ENCODE assay signal across 8 cellular contexts in the genomic region with DNA sequence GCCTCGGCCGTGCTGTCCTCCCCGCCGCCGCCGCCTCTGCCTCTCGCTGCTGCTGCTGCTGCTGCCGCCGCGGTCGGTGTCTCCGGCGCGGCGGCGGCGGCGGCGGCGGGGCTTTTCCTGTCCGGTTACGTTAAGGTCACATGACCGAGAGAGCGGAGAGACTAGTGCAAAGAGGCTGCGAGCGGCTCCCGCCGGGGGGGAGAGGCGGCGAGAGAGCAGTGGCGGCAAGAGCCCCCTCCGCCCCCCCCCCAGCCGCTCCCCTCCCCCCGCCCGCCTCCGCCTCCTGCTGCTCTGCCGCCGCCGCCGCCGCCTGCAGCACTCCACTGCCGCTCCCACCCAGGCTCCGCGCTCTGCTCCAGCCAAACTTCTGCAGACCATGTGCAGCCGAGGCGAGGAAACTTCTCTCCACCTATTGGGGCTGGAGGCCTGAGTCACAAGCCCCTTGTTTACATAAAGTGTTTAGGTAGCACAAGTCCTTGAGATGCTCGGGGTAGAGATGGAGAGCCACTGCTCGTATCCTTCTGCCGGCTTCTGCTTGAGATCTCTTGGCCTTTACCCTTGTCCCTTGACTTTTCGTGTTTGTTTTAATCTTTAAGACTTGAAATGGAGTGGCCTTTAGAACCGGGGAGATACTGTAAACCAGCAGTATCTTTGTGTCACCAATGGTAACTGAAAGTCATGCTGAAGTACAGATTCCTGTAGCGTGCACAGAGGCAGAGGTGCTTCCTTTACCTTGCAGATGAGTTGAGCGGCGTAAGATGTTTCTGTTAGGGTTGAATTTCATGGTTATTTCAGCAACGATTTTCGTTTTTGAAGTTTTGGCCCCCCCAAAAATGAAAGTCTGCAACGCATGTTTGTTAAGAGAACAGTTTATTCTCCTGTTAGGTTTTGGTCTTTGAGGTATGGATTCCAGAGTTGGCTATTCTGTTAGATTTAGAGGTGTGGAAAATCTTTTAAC. TPM values are rescaled to one million over a fixed set of nuclear protein-coding genes. Genes with fewer than 3 reads are reported as not detected.
DNase-seq lines count a peak whose midpoint lies in the region; ATAC-seq and TF ChIP-seq lines count a peak whose summit lies in the region.

A gene with protein sequence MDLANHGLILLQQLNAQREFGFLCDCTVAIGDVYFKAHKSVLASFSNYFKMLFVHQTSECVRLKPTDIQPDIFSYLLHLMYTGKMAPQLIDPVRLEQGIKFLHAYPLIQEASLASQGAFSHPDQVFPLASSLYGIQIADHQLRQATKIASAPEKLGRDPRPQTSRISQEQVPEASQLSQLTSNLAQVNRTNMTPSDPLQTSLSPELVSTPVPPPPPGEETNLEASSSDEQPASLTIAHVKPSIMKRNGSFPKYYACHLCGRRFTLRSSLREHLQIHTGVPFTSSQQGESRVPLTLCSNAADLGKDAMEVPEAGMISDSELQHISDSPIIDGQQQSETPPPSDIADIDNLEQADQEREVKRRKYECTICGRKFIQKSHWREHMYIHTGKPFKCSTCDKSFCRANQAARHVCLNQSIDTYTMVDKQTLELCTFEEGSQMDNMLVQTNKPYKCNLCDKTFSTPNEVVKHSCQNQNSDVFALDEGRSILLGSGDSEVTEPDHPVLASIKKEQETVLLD (minus strand): TSS at position 89 of the 958 bp plus-strand sequence. CDS start 17,922 bp downstream, outside the sequence.

- H3K27me3 ChIP-seq in ACC112 (ENCODE audit: insufficient read depth, low read length) (no peaks in the 10 kb centered on the region), OCI-LY1 (ENCODE audit: insufficient read depth, low read length) (no peaks in the 10 kb centered on the region), mononuclear cell (ENCODE audit: insufficient read depth, low read length) (no peaks in the 10 kb centered on the region)

- peaks cover 74% of the 10 kb centered on the region for H3K79me2 ChIP-seq in ACC112 (ENCODE audit: control insufficient read depth, insufficient read depth, low read length, unreplicated experiment)
- peaks cover 73% of the 10 kb centered on the region for H3K79me2 ChIP-seq in OCI-LY1 (ENCODE audit: insufficient read depth, low read length)

- H3K9ac ChIP-seq in OCI-LY1 (ENCODE audit: low read length), result peak within 1 kb of the TSS; percentile 100

- H3K4me3 ChIP-seq in ACC112 (ENCODE audit: low read depth, low read length) (peak within 1 kb of the TSS; percentile 93), OCI-LY1 (ENCODE audit: low read depth, low read length, poor library complexity, severe bottlenecking) (peak within 1 kb of the TSS; percentile 100), epithelial cell of esophagus (ENCODE audit: low read length) (peak within 1 kb of the TSS; percentile 72), mononuclear cell (ENCODE audit: low read length) (peak within 1 kb of the TSS; percentile 71)

- H3K4me1 ChIP-seq in ACC112 (ENCODE audit: control insufficient read depth, insufficient read depth, low read length, unreplicated experiment) (peaks cover 38% of the 10 kb centered on the region), OCI-LY1 (ENCODE audit: insufficient read depth, low read length, severe bottlenecking) (peaks cover 51% of the 10 kb centered on the region), mononuclear cell (ENCODE audit: insufficient read depth, low read length) (peaks cover 52% of the 10 kb centered on the region)

- no peaks in the 10 kb centered on the region for H4K20me1 ChIP-seq in OCI-LY1 (ENCODE audit: insufficient read depth, low read length)

- peak; percentile 51 for DNase-seq in activated T-cell treated with anti-CD3 and anti-CD28 coated beads for 1 hour (ENCODE audit: low read depth)
- peak; percentile 76 for DNase-seq in epithelial cell of esophagus (ENCODE audit: low read depth)
- DNase-seq in stimulated activated CD8-positive, alpha-beta memory T cell treated with anti-CD3 and anti-CD28 coated beads, Interleukin-2, amount 100 ng/mL, for 48 hours (ENCODE audit: low read depth in 2 of 2), result peak; percentile 40 to 52

- H3K36me3 ChIP-seq in ACC112 (ENCODE audit: insufficient read depth, low read length), result 0 out of 2 replicates have a peak, but pooled peaks cover 2% of the 10 kb centered on the region
- peaks cover 44% of the 10 kb centered on the region for H3K36me3 ChIP-seq in OCI-LY1 (ENCODE audit: insufficient read depth, low read length)

- ATAC-seq in GM18867 (IDR thresholded peaks at IDR 0.05; ENCODE audit: unreplicated experiment), result peak; percentile 9
- ATAC-seq in HG03442 (IDR thresholded peaks at IDR 0.05; ENCODE audit: unreplicated experiment), result peak; percentile 8

- 0 out of 2 replicates have a peak, but pooled peaks cover 6% of the 10 kb centered on the region for H3F3A ChIP-seq in OCI-LY1 (ENCODE audit: insufficient read depth, low read length)

- no peak for TF ChIP-seq CTCF in OCI-LY1 (IDR thresholded peaks at IDR 0.05; ENCODE audit: low read length)
- TF ChIP-seq CTCF in epithelial cell of esophagus (IDR thresholded peaks at IDR 0.05; ENCODE audit: insufficient read depth, low read depth, low read length, missing control alignments), result no peak

- H3K9me3 ChIP-seq in OCI-LY1 (ENCODE audit: low read length), result no peaks in the 10 kb centered on the region
- no peaks in the 10 kb centered on the region for H3K9me3 ChIP-seq in mononuclear cell (ENCODE audit: low read depth, low read length)

- H3K27ac ChIP-seq in ACC112 (ENCODE audit: low read depth, low read length) (peak within 1 kb of the TSS; percentile 91), OCI-LY1 (ENCODE audit: low read depth, low read length, poor library complexity, severe bottlenecking) (peak within 1 kb of the TSS; percentile 93)

- H3K4me2 ChIP-seq in OCI-LY1 (ENCODE audit: low read length), result peak within 1 kb of the TSS; percentile 92

- H3K9me2 ChIP-seq in OCI-LY1 (ENCODE audit: low read depth, low read length), result no peaks in the 10 kb centered on the region

- peak within 1 kb of the TSS; percentile 69 for H2AFZ ChIP-seq in ACC112 (ENCODE audit: low read length, unreplicated experiment)
- no peak within 1 kb of the TSS for H2AFZ ChIP-seq in OCI-LY1 (ENCODE audit: low read length)

RNA-seq across cellular contexts. Expression of the gene that starts here (rescaled TPM):
- total RNA-seq in mononuclear cell, result 30.2 TPM

Comparison
In these comparisons a context has a peak if more than half of its experiments do, and no peak if none do; other contexts are left out.
1. Peak in every context shown above with its lines: DNase-seq, ATAC-seq, H3K4me3 ChIP-seq and H3K27ac ChIP-seq.